In genomic region chr11:66322732-66323427, GRCh38 we compare ENCODE assay signal across 19 cellular contexts. TPM values are rescaled to one million over a fixed set of nuclear protein-coding genes. Genes with fewer than 3 reads are reported as not detected.
DNase-seq lines count a peak whose midpoint lies in the region; ATAC-seq and TF ChIP-seq lines count a peak whose summit lies in the region.
"Had no signal": no experiment of that assay in that cellular context is flagged by ENCODE, and none has a peak within 500 bp of the region (broad histone marks: within the 10 kb centered on the region; RNA-seq: fewer than 3 reads in every experiment).

No MANE protein-coding gene starts in this region.

- H3K4me3 ChIP-seq in CD4-positive, CD25-positive, alpha-beta regulatory T cell (ENCODE audit: low read depth, low read length), result no peak overlapping the region
- no peak overlapping the region for H3K4me3 ChIP-seq in psoas muscle
- H3K4me3 ChIP-seq: upper lobe of right lung had no signal

- no peak overlapping the region for H3K27ac ChIP-seq in CD4-positive, CD25-positive, alpha-beta regulatory T cell (ENCODE audit: insufficient read depth, low read length, poor library complexity, severe bottlenecking)
- H3K27ac ChIP-seq in psoas muscle, result no peak overlapping the region
- H3K27ac ChIP-seq in caudate nucleus (ENCODE audit: low read depth, low read length), result no peak overlapping the region
- H3K27ac ChIP-seq: epithelial cell of prostate, upper lobe of right lung, WERI-Rb-1 had no signal

- no peaks in the 10 kb centered on the region for H3K36me3 ChIP-seq in CD4-positive, CD25-positive, alpha-beta regulatory T cell (ENCODE audit: control insufficient read depth, insufficient read depth, low read length)
- no peaks in the 10 kb centered on the region for H3K36me3 ChIP-seq in psoas muscle (ENCODE audit: insufficient read depth in 1 of 2, low read depth in 1 of 2)
- H3K36me3 ChIP-seq: upper lobe of right lung, WERI-Rb-1 had no signal

- no peak for TF ChIP-seq CTCF in psoas muscle (IDR thresholded peaks at IDR 0.05)

- peaks cover 0 to 7% (median 1%) of the 10 kb centered on the region in 7 donors for H3K9me3 Mint-ChIP-seq in CD4-positive, CD25-positive, alpha-beta regulatory T cell
- H3K9me3 Mint-ChIP-seq in activated naive CD8-positive, alpha-beta T cell treated with anti-CD3 and anti-CD28 coated beads, Interleukin-2, amount 10 ng/mL, durations not matched to agents 7 days and 5 days, result peaks cover 5% of the 10 kb centered on the region

- peak overlapping the region in 2 of 3 donors; percentile 67 to 83 for H3K27ac Mint-ChIP-seq in CD4-positive, CD25-positive, alpha-beta regulatory T cell
- H3K27ac Mint-ChIP-seq in activated naive CD8-positive, alpha-beta T cell treated with anti-CD3 and anti-CD28 coated beads, Interleukin-2, amount 10 ng/mL, durations not matched to agents 7 days and 5 days, result peak overlapping the region; percentile 95

- POLR2A ChIA-PET in activated naive CD8-positive, alpha-beta T cell treated with anti-CD3 and anti-CD28 coated beads, Interleukin-2, amount 10 ng/mL, durations not matched to agents 7 days and 5 days (lab: Charles Lee), result interaction anchor here (2.0 kb wide), 1 partner anchor 10 kb away, joined by 16 read pairs; no protein-coding TSS in a partner anchor

- WGBS in psoas muscle, 3 donors, result 69 to 71% (median 70%) methylated on average over 11 of the region's 11 CpGs

- H3K4me3 Mint-ChIP-seq in CD4-positive, CD25-positive, alpha-beta regulatory T cell, result peak overlapping the region in 1 of 4 donors; percentile 81
- no peak overlapping the region for H3K4me3 Mint-ChIP-seq in activated naive CD8-positive, alpha-beta T cell treated with anti-CD3 and anti-CD28 coated beads, Interleukin-2, amount 10 ng/mL, durations not matched to agents 7 days and 5 days

- intact Hi-C loops in left cardiac atrium (cut with DNase I), result no loop called here
- intact Hi-C loops in psoas muscle (cut with DNase I), result no loop called here

- no peaks in the 10 kb centered on the region for H3K9me3 ChIP-seq in CD4-positive, CD25-positive, alpha-beta regulatory T cell (ENCODE audit: control insufficient read depth in 2 of 2, low read length in 2 of 2)
- no peaks in the 10 kb centered on the region for H3K9me3 ChIP-seq in psoas muscle
- H3K9me3 ChIP-seq: upper lobe of right lung had no signal

- H3K27me3 ChIP-seq in CD4-positive, CD25-positive, alpha-beta regulatory T cell (ENCODE audit: control insufficient read depth, insufficient read depth, low read length), result no peaks in the 10 kb centered on the region
- H3K27me3 ChIP-seq in psoas muscle (ENCODE audit: insufficient read depth in 3 of 3, low read length in 2 of 3), result peaks cover 0 to 4% (median 0%) of the 10 kb centered on the region in 3 donors
- H3K27me3 ChIP-seq: upper lobe of right lung had no signal

- H3K36me3 Mint-ChIP-seq in CD4-positive, CD25-positive, alpha-beta regulatory T cell, result no peaks in the 10 kb centered on the region
- H3K36me3 Mint-ChIP-seq in activated naive CD8-positive, alpha-beta T cell treated with anti-CD3 and anti-CD28 coated beads, Interleukin-2, amount 10 ng/mL, durations not matched to agents 7 days and 5 days, result peaks cover 9% of the 10 kb centered on the region

- H3K4me1 ChIP-seq in CD4-positive, CD25-positive, alpha-beta regulatory T cell (ENCODE audit: control insufficient read depth, insufficient read depth, low read length, poor library complexity, severe bottlenecking), result peaks cover 47% of the 10 kb centered on the region
- H3K4me1 ChIP-seq in psoas muscle, result no peaks in the 10 kb centered on the region

- DNase-seq in CD4-positive, CD25-positive, alpha-beta regulatory T cell, result no peak
- no peak for DNase-seq in activated naive CD8-positive, alpha-beta T cell treated with anti-CD3 and anti-CD28 coated beads, Interleukin-2, amount 10 ng/mL, durations not matched to agents 7 days and 5 days
- DNase-seq in left cardiac atrium (peak; percentile 76), psoas muscle (peak; percentile 81 to 91), caudate nucleus (lab: John Stamatoyannopoulos, UW) (no peak), Ammon's horn (ENCODE audit: low spot score) (no peak)
- DNase-seq: activated naive CD4-positive, alpha-beta T cell treated with Interleukin-2 at 50 U/mL for 16 hours; C1 segment of cervical spinal cord; NCI-H1417; NCI-H446 treated with DMSO at 0.1 percent for 48 hours; OCI-M1; stimulated activated CD4-positive, alpha-beta T cell treated with anti-CD3 and anti-CD28 coated beads, Interleukin-2, amount 100 ng/mL, for 24 hours; stimulated activated CD8-positive, alpha-beta memory T cell treated with anti-CD3 and anti-CD28 coated beads, Interleukin-4, amount 100 ng/mL, for 48 hours; upper lobe of right lung; WERI-Rb-1 had no signal

- ATAC-seq in CD4-positive, CD25-positive, alpha-beta regulatory T cell (ENCODE audit: low read depth in 2 of 2), result no peak
- ATAC-seq in activated naive CD8-positive, alpha-beta T cell treated with anti-CD3 and anti-CD28 coated beads, Interleukin-2, amount 10 ng/mL, durations not matched to agents 7 days and 5 days (ENCODE audit: low read depth), result no peak
- ATAC-seq in left cardiac atrium (peak; percentile 42 to 57), psoas muscle (peak; percentile 29 to 54 (median 44)), HG02884 (IDR thresholded peaks at IDR 0.05; ENCODE audit: unreplicated experiment) (no peak), GM19397 (IDR thresholded peaks at IDR 0.05; ENCODE audit: unreplicated experiment) (no peak)
- ATAC-seq: upper lobe of right lung had no signal

- H3K27me3 Mint-ChIP-seq in CD4-positive, CD25-positive, alpha-beta regulatory T cell, result no peaks in the 10 kb centered on the region
- H3K27me3 Mint-ChIP-seq in activated naive CD8-positive, alpha-beta T cell treated with anti-CD3 and anti-CD28 coated beads, Interleukin-2, amount 10 ng/mL, durations not matched to agents 7 days and 5 days, result no peaks in the 10 kb centered on the region

- peaks cover 4 to 74% (median 25%) of the 10 kb centered on the region in 4 donors for H3K4me1 Mint-ChIP-seq in CD4-positive, CD25-positive, alpha-beta regulatory T cell
- H3K4me1 Mint-ChIP-seq in activated naive CD8-positive, alpha-beta T cell treated with anti-CD3 and anti-CD28 coated beads, Interleukin-2, amount 10 ng/mL, durations not matched to agents 7 days and 5 days, result peaks cover 58% of the 10 kb centered on the region

RNA-seq across cellular contexts. Expression of gene CD248, which starts 6.0 kb away (rescaled TPM):
- total RNA-seq in CD4-positive, CD25-positive, alpha-beta regulatory T cell, result 0.30 TPM
- polyA plus RNA-seq in CD4-positive, CD25-positive, alpha-beta regulatory T cell, result under 1 TPM; 0.06 to 0.11 (median 0.10) TPM
- 10 to 100 TPM; 80.3 to 85.5 TPM for total RNA-seq in activated naive CD8-positive, alpha-beta T cell treated with anti-CD3 and anti-CD28 coated beads, Interleukin-2, amount 10 ng/mL, durations not matched to agents 7 days and 5 days
- total RNA-seq in left cardiac atrium (10 to 100 TPM; 43.8 to 54.3 TPM), psoas muscle (10 to 100 TPM in 1 of 4 donors, 1 to 10 TPM in 3; 7.3 to 10.7 (median 9.1) TPM)
- polyA plus RNA-seq in psoas muscle, result 1 to 10 TPM; 2.9 to 8.9 (median 5.5) TPM
- total RNA-seq: pulmonary artery endothelial cell had no signal

RNA-seq across cellular contexts. Expression of gene RIN1, which starts 13.4 kb away (rescaled TPM):
- total RNA-seq in CD4-positive, CD25-positive, alpha-beta regulatory T cell, result 0.57 TPM
- 1 to 10 TPM in 1 of 4 donors, under 1 TPM in 3; 0.33 to 1.0 (median 0.95) TPM for polyA plus RNA-seq in CD4-positive, CD25-positive, alpha-beta regulatory T cell
- total RNA-seq in activated naive CD8-positive, alpha-beta T cell treated with anti-CD3 and anti-CD28 coated beads, Interleukin-2, amount 10 ng/mL, durations not matched to agents 7 days and 5 days, result 1 to 10 TPM; 3.0 to 5.7 TPM
- total RNA-seq in left cardiac atrium (1 to 10 TPM; 2.2 to 4.6 TPM), psoas muscle (1 to 10 TPM; 3.9 to 6.9 (median 6.1) TPM)
- 10 to 100 TPM in 1 of 3 donors, 1 to 10 TPM in 2; 1.2 to 38.0 (median 2.0) TPM for polyA plus RNA-seq in psoas muscle

RNA-seq across cellular contexts. Expression of gene BRMS1, which starts 22.0 kb away (rescaled TPM):
- 53.4 TPM for total RNA-seq in CD4-positive, CD25-positive, alpha-beta regulatory T cell
- 10 to 100 TPM; 74.7 to 90.4 (median 82.5) TPM for polyA plus RNA-seq in CD4-positive, CD25-positive, alpha-beta regulatory T cell
- 10 to 100 TPM; 45.4 to 47.8 TPM for total RNA-seq in activated naive CD8-positive, alpha-beta T cell treated with anti-CD3 and anti-CD28 coated beads, Interleukin-2, amount 10 ng/mL, durations not matched to agents 7 days and 5 days
- total RNA-seq in left cardiac atrium (10 to 100 TPM; 14.9 to 19.3 TPM), psoas muscle (10 to 100 TPM; 12.6 to 33.8 (median 19.9) TPM)
- 100 to 1,000 TPM in 1 of 3 donors, 10 to 100 TPM in 2; 55.9 to 152 (median 91.3) TPM for polyA plus RNA-seq in psoas muscle

RNA-seq across cellular contexts. Expression of gene B4GAT1, which starts 24.5 kb away (rescaled TPM):
- total RNA-seq in CD4-positive, CD25-positive, alpha-beta regulatory T cell, result 3.5 TPM
- polyA plus RNA-seq in CD4-positive, CD25-positive, alpha-beta regulatory T cell, result 10 to 100 TPM in 3 of 4 donors, 1 to 10 TPM in 1; 8.4 to 15.1 (median 12.3) TPM
- total RNA-seq in activated naive CD8-positive, alpha-beta T cell treated with anti-CD3 and anti-CD28 coated beads, Interleukin-2, amount 10 ng/mL, durations not matched to agents 7 days and 5 days, result 1 to 10 TPM; 9.5 to 9.7 TPM
- total RNA-seq in left cardiac atrium, result 10 to 100 TPM; 37.9 to 41.1 TPM
- 10 to 100 TPM; 17.0 to 21.0 (median 18.4) TPM for total RNA-seq in psoas muscle
- 10 to 100 TPM; 12.6 to 50.3 (median 24.5) TPM for polyA plus RNA-seq in psoas muscle

RNA-seq across cellular contexts. Expression of gene TMEM151A, which starts 31.2 kb away (rescaled TPM):
- not detected for total RNA-seq in CD4-positive, CD25-positive, alpha-beta regulatory T cell
- not detected for polyA plus RNA-seq in CD4-positive, CD25-positive, alpha-beta regulatory T cell
- not detected for total RNA-seq in activated naive CD8-positive, alpha-beta T cell treated with anti-CD3 and anti-CD28 coated beads, Interleukin-2, amount 10 ng/mL, durations not matched to agents 7 days and 5 days
- total RNA-seq in left cardiac atrium (1 to 10 TPM in 1 of 2 donors, under 1 TPM in 1; 0.86 to 1.1 TPM), psoas muscle (not detected)
- under 1 TPM in 2 of 3 donors, not detected in 1; 0.04 to 0.05 TPM for polyA plus RNA-seq in psoas muscle
- total RNA-seq: pulmonary artery endothelial cell had no signal

Comparison
In these comparisons a context has a peak if more than half of its experiments do, and no peak if none do; other contexts are left out.
1. ATAC-seq: peak in left cardiac atrium (2 of 2) and psoas muscle (4 of 4); none in CD4-positive, CD25-positive, alpha-beta regulatory T cell (0 of 2), activated naive CD8-positive, alpha-beta T cell treated with anti-CD3 and anti-CD28 coated beads, Interleukin-2, amount 10 ng/mL, durations not matched to agents 7 days and 5 days (single experiment), HG02884 (single experiment) and GM19397 (single experiment).
2. DNase-seq: peak in left cardiac atrium (single experiment) and psoas muscle (2 of 2); none in CD4-positive, CD25-positive, alpha-beta regulatory T cell (0 of 3), activated naive CD8-positive, alpha-beta T cell treated with anti-CD3 and anti-CD28 coated beads, Interleukin-2, amount 10 ng/mL, durations not matched to agents 7 days and 5 days (single experiment), caudate nucleus (0 of 61) and Ammon's horn (single experiment).